Comparison of ENCODE assay signal across 15 cellular contexts in genomic region chr16:5069854-5070253, GRCh38. TPM values are rescaled to one million over a fixed set of nuclear protein-coding genes. Genes with fewer than 3 reads are reported as not detected.
DNase-seq lines count a peak whose midpoint lies in the region; ATAC-seq and TF ChIP-seq lines count a peak whose summit lies in the region.
"Had no signal": no experiment of that assay in that cellular context is flagged by ENCODE, and none has a peak within 500 bp of the region (broad histone marks: within the 10 kb centered on the region; RNA-seq: fewer than 3 reads in every experiment).

No MANE protein-coding gene starts in this region.

- H3K9me3 ChIP-seq in CD4-positive, CD25-positive, alpha-beta regulatory T cell (ENCODE audit: control insufficient read depth in 2 of 2, low read length in 2 of 2) = no peaks in the 10 kb centered on the region
- no peaks in the 10 kb centered on the region for H3K9me3 ChIP-seq in naive thymus-derived CD4-positive, alpha-beta T cell (ENCODE audit: control insufficient read depth in 2 of 3, low read length in 3 of 3)
- H3K9me3 ChIP-seq in sigmoid colon = no peaks in the 10 kb centered on the region

- WGBS in sigmoid colon, 2 donors = 96 to 97% methylated on average over 9 of the region's 9 CpGs

- ATAC-seq in CD4-positive, CD25-positive, alpha-beta regulatory T cell (ENCODE audit: low read depth in 2 of 2) = no peak
- ATAC-seq in naive thymus-derived CD4-positive, alpha-beta T cell = no peak

- POLR2A ChIA-PET in naive thymus-derived CD4-positive, alpha-beta T cell (lab: Charles Lee) = interaction anchor here (3.4 kb wide), 1 partner anchor 36 kb away, joined by 30 read pairs; the partner anchor contains the start of gene NAGPA

- peaks cover 15 to 35% (median 24%) of the 10 kb centered on the region in 4 donors for H3K4me1 Mint-ChIP-seq in CD4-positive, CD25-positive, alpha-beta regulatory T cell
- H3K4me1 Mint-ChIP-seq in IgD-negative memory B cell = peaks cover 18 to 24% (median 22%) of the 10 kb centered on the region in 3 donors
- peaks cover 23 to 38% (median 32%) of the 10 kb centered on the region in 7 donors for H3K4me1 Mint-ChIP-seq in naive thymus-derived CD4-positive, alpha-beta T cell

- no peak for TF ChIP-seq POLR2A in sigmoid colon (IDR thresholded peaks at IDR 0.05)

- no peak for TF ChIP-seq CTCF in sigmoid colon (IDR thresholded peaks at IDR 0.05)

- peaks cover 15% of the 10 kb centered on the region for H3K27me3 Mint-ChIP-seq in CD4-positive, CD25-positive, alpha-beta regulatory T cell
- H3K27me3 Mint-ChIP-seq in IgD-negative memory B cell = no peaks in the 10 kb centered on the region
- peaks cover 0 to 3% (median 0%) of the 10 kb centered on the region in 5 donors for H3K27me3 Mint-ChIP-seq in naive thymus-derived CD4-positive, alpha-beta T cell

- intact Hi-C loops in naive thymus-derived CD4-positive, alpha-beta T cell (cut with micrococcal nuclease) = loop anchor here (2.0 to 10.0 kb wide), 4 partner anchors 37 to 715 kb away; partner anchors contain the start of genes GLYR1 (in 1 of the 2), NAGPA (in 1 of the 2), PAM16 (in 1 of the 2) and SEC14L5 (in 1 of the 2)
- intact Hi-C loops in sigmoid colon (cut with DNase I) = loop anchor here (5.0 kb wide), 1 partner anchor 38 kb away; the partner anchor contains the start of gene NAGPA

- H3K27me3 ChIP-seq in CD4-positive, CD25-positive, alpha-beta regulatory T cell (ENCODE audit: control insufficient read depth, insufficient read depth, low read length) = no peaks in the 10 kb centered on the region
- H3K27me3 ChIP-seq in naive thymus-derived CD4-positive, alpha-beta T cell (ENCODE audit: control insufficient read depth in 2 of 2, insufficient read depth in 2 of 2, low read length in 2 of 2) = no peaks in the 10 kb centered on the region
- H3K27me3 ChIP-seq in sigmoid colon = no peaks in the 10 kb centered on the region

- TF ChIP-seq EP300 in sigmoid colon (IDR thresholded peaks at IDR 0.05) = no peak

- CTCF ChIA-PET in naive thymus-derived CD4-positive, alpha-beta T cell (lab: Charles Lee) = no interaction called here

- peak overlapping the region in 3 of 4 donors; percentile 35 to 41 (median 38) for H3K4me3 Mint-ChIP-seq in CD4-positive, CD25-positive, alpha-beta regulatory T cell
- peak overlapping the region in 2 of 4 donors; percentile 22 to 63 for H3K4me3 Mint-ChIP-seq in IgD-negative memory B cell
- peak overlapping the region in 2 of 10 donors; percentile 9 to 29 for H3K4me3 Mint-ChIP-seq in naive thymus-derived CD4-positive, alpha-beta T cell

- H3K4me3 ChIP-seq in CD4-positive, CD25-positive, alpha-beta regulatory T cell (ENCODE audit: low read depth, low read length) = no peak overlapping the region
- no peak overlapping the region for H3K4me3 ChIP-seq in naive thymus-derived CD4-positive, alpha-beta T cell (ENCODE audit: low read length)
- H3K4me3 ChIP-seq in sigmoid colon = no peak overlapping the region
- H3K4me3 ChIP-seq: GM23248 had no signal

- no peak overlapping the region for H3K27ac ChIP-seq in CD4-positive, CD25-positive, alpha-beta regulatory T cell (ENCODE audit: insufficient read depth, low read length, poor library complexity, severe bottlenecking)
- H3K27ac ChIP-seq in naive thymus-derived CD4-positive, alpha-beta T cell (ENCODE audit: low read depth, low read length) = no peak overlapping the region
- no peak overlapping the region for H3K27ac ChIP-seq in sigmoid colon
- H3K27ac ChIP-seq: GM23248 had no signal

- peaks cover 7% of the 10 kb centered on the region for H3K36me3 ChIP-seq in CD4-positive, CD25-positive, alpha-beta regulatory T cell (ENCODE audit: control insufficient read depth, insufficient read depth, low read length)
- peaks cover 0 to 5% (median 5%) of the 10 kb centered on the region in 3 experiments for H3K36me3 ChIP-seq in naive thymus-derived CD4-positive, alpha-beta T cell (ENCODE audit: control insufficient read depth in 2 of 3, insufficient read depth in 3 of 3, low read length in 3 of 3)
- H3K36me3 ChIP-seq in sigmoid colon = peaks cover 0 to 7% (median 0%) of the 10 kb centered on the region in 4 donors

- H3K36me3 Mint-ChIP-seq in CD4-positive, CD25-positive, alpha-beta regulatory T cell = peaks cover 5% of the 10 kb centered on the region
- no peaks in the 10 kb centered on the region for H3K36me3 Mint-ChIP-seq in IgD-negative memory B cell
- no peaks in the 10 kb centered on the region for H3K36me3 Mint-ChIP-seq in naive thymus-derived CD4-positive, alpha-beta T cell

- peaks cover 24% of the 10 kb centered on the region for H3K4me1 ChIP-seq in CD4-positive, CD25-positive, alpha-beta regulatory T cell (ENCODE audit: control insufficient read depth, insufficient read depth, low read length, poor library complexity, severe bottlenecking)
- H3K4me1 ChIP-seq in naive thymus-derived CD4-positive, alpha-beta T cell (ENCODE audit: control insufficient read depth in 2 of 2, insufficient read depth in 2 of 2, low read length in 2 of 2) = peaks cover 15 to 17% of the 10 kb centered on the region in 2 donors
- H3K4me1 ChIP-seq in sigmoid colon = peaks cover 0 to 21% (median 18%) of the 10 kb centered on the region in 4 donors

- no peaks in the 10 kb centered on the region for H3K9me3 Mint-ChIP-seq in CD4-positive, CD25-positive, alpha-beta regulatory T cell
- no peaks in the 10 kb centered on the region for H3K9me3 Mint-ChIP-seq in IgD-negative memory B cell
- peaks cover 0 to 1% (median 0%) of the 10 kb centered on the region in 11 donors for H3K9me3 Mint-ChIP-seq in naive thymus-derived CD4-positive, alpha-beta T cell

- H3K27ac Mint-ChIP-seq in CD4-positive, CD25-positive, alpha-beta regulatory T cell = peak overlapping the region in 1 of 3 donors; percentile 75
- H3K27ac Mint-ChIP-seq in IgD-negative memory B cell = peak overlapping the region in 2 of 3 donors; percentile 16 to 93
- H3K27ac Mint-ChIP-seq in naive thymus-derived CD4-positive, alpha-beta T cell = peak overlapping the region in 7 of 9 donors; percentile 17 to 98 (median 52)

- DNase-seq in CD4-positive, CD25-positive, alpha-beta regulatory T cell = no peak
- no peak for DNase-seq in naive thymus-derived CD4-positive, alpha-beta T cell
- DNase-seq in sigmoid colon (peak; percentile 25), DMS 273 treated with DMSO at 0.1 percent for 48 hours (lab: John Stamatoyannopoulos, UW) (no peak)
- DNase-seq in effector CD8-positive, alpha-beta T cell (lab: John Stamatoyannopoulos, UW) = no peak
- no peak for DNase-seq in activated naive CD4-positive, alpha-beta T cell treated with anti-CD3 and anti-CD28 coated beads, Interleukin-2, amount 50 U/mL, for 16 hours
- DNase-seq: GM23248, MV-4-11, NCI-H1436 treated with DMSO at 0.1 percent for 48 hours, NCI-H2081 treated with DMSO at 0.1 percent for 48 hours, NCI-H345, NCI-H526 treated with DMSO at 0.1 percent for 48 hours, RPMI8226 had no signal

RNA-seq across cellular contexts. Expression of gene ALG1, which starts 1.8 kb away (rescaled TPM):
- 13.4 TPM for total RNA-seq in CD4-positive, CD25-positive, alpha-beta regulatory T cell
- 10 to 100 TPM; 27.5 to 38.8 (median 35.1) TPM for polyA plus RNA-seq in CD4-positive, CD25-positive, alpha-beta regulatory T cell
- polyA plus RNA-seq in IgD-negative memory B cell = 24.5 TPM
- 10 to 100 TPM; 12.9 to 29.1 (median 22.1) TPM for total RNA-seq in naive thymus-derived CD4-positive, alpha-beta T cell
- 10 to 100 TPM; 18.8 to 27.1 TPM for polyA plus RNA-seq in naive thymus-derived CD4-positive, alpha-beta T cell
- total RNA-seq in sigmoid colon = 10 to 100 TPM in 3 of 4 donors, 1 to 10 TPM in 1; 9.7 to 30.4 (median 14.3) TPM
- 10 to 100 TPM in 1 of 3 donors, 1 to 10 TPM in 2; 2.4 to 35.0 (median 4.2) TPM for polyA plus RNA-seq in sigmoid colon

RNA-seq across cellular contexts. Expression of gene C16orf89, which starts 4.1 kb away (rescaled TPM):
- not detected for total RNA-seq in CD4-positive, CD25-positive, alpha-beta regulatory T cell
- polyA plus RNA-seq in CD4-positive, CD25-positive, alpha-beta regulatory T cell = not detected
- polyA plus RNA-seq in IgD-negative memory B cell (not detected), sigmoid colon (1 to 10 TPM; 2.5 to 6.6 (median 2.7) TPM)
- total RNA-seq in naive thymus-derived CD4-positive, alpha-beta T cell = not detected
- not detected for polyA plus RNA-seq in naive thymus-derived CD4-positive, alpha-beta T cell
- total RNA-seq in sigmoid colon = 10 to 100 TPM in 3 of 4 donors, 1 to 10 TPM in 1; 4.6 to 15.7 (median 13.4) TPM
- total RNA-seq: GM23248, OCI-LY7 had no signal
- polyA plus RNA-seq: GM23248 had no signal

RNA-seq across cellular contexts. Expression of gene EEF2KMT, which starts 27.7 kb away (rescaled TPM):
- total RNA-seq in CD4-positive, CD25-positive, alpha-beta regulatory T cell = 3.7 TPM
- polyA plus RNA-seq in CD4-positive, CD25-positive, alpha-beta regulatory T cell = 10 to 100 TPM; 11.0 to 19.6 (median 14.9) TPM
- 18.2 TPM for polyA plus RNA-seq in IgD-negative memory B cell
- total RNA-seq in naive thymus-derived CD4-positive, alpha-beta T cell = 10 to 100 TPM in 3 of 5 experiments, 1 to 10 TPM in 2; 5.5 to 14.1 (median 11.3) TPM
- polyA plus RNA-seq in naive thymus-derived CD4-positive, alpha-beta T cell = 10 to 100 TPM; 10.7 to 18.5 TPM
- total RNA-seq in sigmoid colon = 10 to 100 TPM in 2 of 4 donors, 1 to 10 TPM in 2; 8.1 to 11.1 (median 9.6) TPM
- 1 to 10 TPM; 4.2 to 9.8 (median 7.2) TPM for polyA plus RNA-seq in sigmoid colon

RNA-seq across cellular contexts. Expression of gene NAGPA, which starts 36.1 kb away (rescaled TPM):
- total RNA-seq in CD4-positive, CD25-positive, alpha-beta regulatory T cell = 23.7 TPM
- 10 to 100 TPM; 30.2 to 37.5 (median 33.6) TPM for polyA plus RNA-seq in CD4-positive, CD25-positive, alpha-beta regulatory T cell
- polyA plus RNA-seq in IgD-negative memory B cell = 37.8 TPM
- 10 to 100 TPM; 17.8 to 39.5 (median 34.1) TPM for total RNA-seq in naive thymus-derived CD4-positive, alpha-beta T cell
- 10 to 100 TPM; 23.3 to 42.9 TPM for polyA plus RNA-seq in naive thymus-derived CD4-positive, alpha-beta T cell
- total RNA-seq in sigmoid colon = 10 to 100 TPM; 11.7 to 30.7 (median 17.1) TPM
- polyA plus RNA-seq in sigmoid colon = 10 to 100 TPM; 10.8 to 20.3 (median 14.8) TPM
